18 cellular contexts compared by ENCODE assay signal in the genomic region with DNA sequence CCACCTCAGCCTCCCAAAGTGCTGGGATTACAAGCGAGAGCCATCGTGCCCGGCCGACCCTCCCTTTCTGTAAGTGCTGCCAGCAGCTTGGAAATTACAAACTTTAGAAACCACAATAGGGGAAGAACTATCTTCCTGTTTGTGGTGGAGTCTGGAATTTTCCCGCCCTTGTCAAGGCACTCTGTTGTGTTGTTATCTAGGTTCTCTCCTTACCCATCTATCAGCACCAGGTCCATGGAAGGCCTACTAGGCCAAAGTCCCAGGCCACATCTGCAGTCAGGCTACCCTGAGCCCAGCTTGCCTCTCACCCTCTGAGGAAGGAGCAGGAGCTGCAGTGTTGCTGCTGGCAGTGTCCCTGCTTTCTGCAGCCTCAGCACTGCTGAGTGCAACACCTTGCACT.
DNase-seq lines count a peak whose midpoint lies in the region; ATAC-seq lines count a peak whose summit lies in the region.
"Had no signal": no experiment of that assay in that cellular context is flagged by ENCODE, and none has a peak within 500 bp of the region (broad histone marks: within the 10 kb centered on the region; RNA-seq: fewer than 3 reads in every experiment).

No MANE protein-coding gene starts in this region.

- no peaks in the 10 kb centered on the region for H3K27me3 Mint-ChIP-seq in stimulated activated naive CD8-positive, alpha-beta T cell treated with anti-CD3 and anti-CD28 coated beads, Interleukin-15, amount 100 ng/mL, for 72 hours
- peaks cover 14% of the 10 kb centered on the region for H3K27me3 Mint-ChIP-seq in stimulated activated memory B cell treated with anti-CD40 and anti-IgM and Interleukin-4, amounts not matched to agents 10 μg/mL and 1 μg/mL and 100 μg/mL, for 72 hours
- H3K27me3 Mint-ChIP-seq: activated B cell treated with CpG ODN at 0.5 μM for 24 hours had no signal

- H3K36me3 Mint-ChIP-seq in stimulated activated memory B cell treated with anti-CD40 and anti-IgM and Interleukin-4, amounts not matched to agents 10 μg/mL and 1 μg/mL and 100 μg/mL, for 72 hours = no peaks in the 10 kb centered on the region

- no peaks in the 10 kb centered on the region for H3K9me3 Mint-ChIP-seq in stimulated activated naive CD8-positive, alpha-beta T cell treated with anti-CD3 and anti-CD28 coated beads, Interleukin-15, amount 100 ng/mL, for 72 hours
- no peaks in the 10 kb centered on the region for H3K9me3 Mint-ChIP-seq in stimulated activated memory B cell treated with anti-CD40 and anti-IgM and Interleukin-4, amounts not matched to agents 10 μg/mL and 1 μg/mL and 100 μg/mL, for 72 hours
- H3K9me3 Mint-ChIP-seq: activated B cell treated with CpG ODN at 0.5 μM for 24 hours; activated T-helper 2 cell treated with anti-CD3 and anti-CD28 coated beads, Interferon-gamma antibody, Interleukin-2, Interleukin-4, amounts not matched to agents 10 μg/mL and 5 μg/mL and 100 μg/mL, durations not matched to agents 14 hours and 24 hours and 36 hours had no signal

- H3K27ac Mint-ChIP-seq in stimulated activated naive CD8-positive, alpha-beta T cell treated with anti-CD3 and anti-CD28 coated beads, Interleukin-15, amount 100 ng/mL, for 72 hours = no peak overlapping the region
- no peak overlapping the region for H3K27ac Mint-ChIP-seq in stimulated activated memory B cell treated with anti-CD40 and anti-IgM and Interleukin-4, amounts not matched to agents 10 μg/mL and 1 μg/mL and 100 μg/mL, for 72 hours
- H3K27ac Mint-ChIP-seq: activated B cell treated with CpG ODN at 0.5 μM for 24 hours; activated T-helper 2 cell treated with anti-CD3 and anti-CD28 coated beads, Interferon-gamma antibody, Interleukin-2, Interleukin-4, amounts not matched to agents 10 μg/mL and 5 μg/mL and 100 μg/mL, durations not matched to agents 14 hours and 24 hours and 36 hours had no signal

- no peak for DNase-seq in stimulated activated naive CD8-positive, alpha-beta T cell treated with anti-CD3 and anti-CD28 coated beads, Interleukin-15, amount 100 ng/mL, for 72 hours
- no peak for DNase-seq in stimulated activated naive CD8-positive, alpha-beta T cell treated with anti-CD3 and anti-CD28 coated beads, Interleukin-15, Interleukin-2, amounts not matched to agents 100 U/mL and 50 U/mL, for 24 hours
- DNase-seq in SKM-1 (lab: John Stamatoyannopoulos, UW; ENCODE audit: unreplicated experiment) (peak; percentile 35), islet precursor cell (peak; percentile 55), epidermal melanocyte (ENCODE audit: insufficient read length, low spot score) (no peak), NCI-H2171 (lab: John Stamatoyannopoulos, UW) (no peak), hippocampal formation (lab: John Stamatoyannopoulos, UW) (no peak)
- DNase-seq: activated B cell treated with CpG ODN at 0.5 μM for 24 hours; amniotic stem cell; KG1; mesendoderm; NCI-H1436 treated with DMSO at 0.1 percent for 48 hours; NCI-H446; stimulated activated CD4-positive, alpha-beta T cell treated with anti-CD3 and anti-CD28 coated beads, Interleukin-4, amount 100 ng/mL, for 24 hours; SW 1271 had no signal

- no peaks in the 10 kb centered on the region for H3K4me1 Mint-ChIP-seq in stimulated activated naive CD8-positive, alpha-beta T cell treated with anti-CD3 and anti-CD28 coated beads, Interleukin-15, amount 100 ng/mL, for 72 hours
- H3K4me1 Mint-ChIP-seq in stimulated activated memory B cell treated with anti-CD40 and anti-IgM and Interleukin-4, amounts not matched to agents 10 μg/mL and 1 μg/mL and 100 μg/mL, for 72 hours = peaks cover 18% of the 10 kb centered on the region

- peak; percentile 43 for ATAC-seq in stimulated activated naive CD8-positive, alpha-beta T cell treated with anti-CD3 and anti-CD28 coated beads, Interleukin-15, amount 100 ng/mL, for 72 hours
- ATAC-seq in stimulated activated naive CD8-positive, alpha-beta T cell treated with anti-CD3 and anti-CD28 coated beads, Interleukin-15, Interleukin-2, amounts not matched to agents 100 U/mL and 50 U/mL, for 24 hours = no peak
- no peak for ATAC-seq in stimulated activated memory B cell treated with anti-CD40 and anti-IgM and Interleukin-4, amounts not matched to agents 10 μg/mL and 1 μg/mL and 100 μg/mL, for 72 hours

- no peak overlapping the region for H3K4me3 Mint-ChIP-seq in stimulated activated naive CD8-positive, alpha-beta T cell treated with anti-CD3 and anti-CD28 coated beads, Interleukin-15, amount 100 ng/mL, for 72 hours
- no peak overlapping the region for H3K4me3 Mint-ChIP-seq in stimulated activated memory B cell treated with anti-CD40 and anti-IgM and Interleukin-4, amounts not matched to agents 10 μg/mL and 1 μg/mL and 100 μg/mL, for 72 hours
- H3K4me3 Mint-ChIP-seq: activated B cell treated with CpG ODN at 0.5 μM for 24 hours, neural crest cell had no signal

Comparison
In these comparisons a context has a peak if more than half of its experiments do, and no peak if none do; other contexts are left out.
1. DNase-seq: peak in SKM-1 (single experiment) and islet precursor cell (single experiment); none in stimulated activated naive CD8-positive, alpha-beta T cell treated with anti-CD3 and anti-CD28 coated beads, Interleukin-15, amount 100 ng/mL, for 72 hours (0 of 2), stimulated activated naive CD8-positive, alpha-beta T cell treated with anti-CD3 and anti-CD28 coated beads, Interleukin-15, Interleukin-2, amounts not matched to agents 100 U/mL and 50 U/mL, for 24 hours (single experiment), epidermal melanocyte (single experiment), NCI-H2171 (single experiment) and hippocampal formation (0 of 2).